Comparison of ENCODE assay signal across 1 cellular context in genomic region chr7:99396914-99397631, GRCh38.
TF ChIP-seq lines count a peak whose summit lies in the region.

No MANE protein-coding gene starts in this region.

TF ChIP-seq in SK-N-SH treated with all-trans-retinoic acid at 6 μM for 48 hours, 23 proteins besides CTCF, POLR2A, EP300 and RAD21 (continued from another document):
- TF ChIP-seq RARB (CRISPR knock-in tag; IDR thresholded peaks at IDR 0.05), result no peak
- TF ChIP-seq CREB5 (CRISPR knock-in tag; IDR thresholded peaks at IDR 0.05; ENCODE audit: low read depth), result no peak
- no peak for TF ChIP-seq POU6F1 (CRISPR knock-in tag; IDR thresholded peaks at IDR 0.05; ENCODE audit: borderline replicate concordance, low read depth)
- TF ChIP-seq ZNF565 (CRISPR knock-in tag; conservative IDR thresholded peaks at IDR 0.05; ENCODE audit: low read depth), result no peak
- TF ChIP-seq ESRRG (CRISPR knock-in tag; IDR thresholded peaks at IDR 0.05), result no peak
- TF ChIP-seq CSRNP3 (CRISPR knock-in tag; IDR thresholded peaks at IDR 0.05), result no peak
- TF ChIP-seq TSHZ2 (CRISPR knock-in tag; IDR thresholded peaks at IDR 0.05), result no peak
- no peak for TF ChIP-seq ZFP30 (CRISPR knock-in tag; IDR thresholded peaks at IDR 0.05)
- TF ChIP-seq PPARA (CRISPR knock-in tag; IDR thresholded peaks at IDR 0.05; ENCODE audit: borderline replicate concordance), result no peak
